1 cellular context compared by ENCODE assay signal in genomic region chr18:35179906-35180305, GRCh38.
TF ChIP-seq lines count a peak whose summit lies in the region.

No MANE protein-coding gene starts in this region.

TF ChIP-seq in HepG2, 621 proteins besides CTCF, POLR2A, EP300 and RAD21 (continued from another document):
- TF ChIP-seq MLXIP (CRISPR knock-in tag; IDR thresholded peaks at IDR 0.05; ENCODE audit: borderline replicate concordance) (no peak), MIER2 (CRISPR knock-in tag; IDR thresholded peaks at IDR 0.05) (no peak), CHD4 (IDR thresholded peaks at IDR 0.05; ENCODE audit: borderline replicate concordance, low read length) (no peak)
